Comparison of ENCODE assay signal across 16 cellular contexts in the genomic region with DNA sequence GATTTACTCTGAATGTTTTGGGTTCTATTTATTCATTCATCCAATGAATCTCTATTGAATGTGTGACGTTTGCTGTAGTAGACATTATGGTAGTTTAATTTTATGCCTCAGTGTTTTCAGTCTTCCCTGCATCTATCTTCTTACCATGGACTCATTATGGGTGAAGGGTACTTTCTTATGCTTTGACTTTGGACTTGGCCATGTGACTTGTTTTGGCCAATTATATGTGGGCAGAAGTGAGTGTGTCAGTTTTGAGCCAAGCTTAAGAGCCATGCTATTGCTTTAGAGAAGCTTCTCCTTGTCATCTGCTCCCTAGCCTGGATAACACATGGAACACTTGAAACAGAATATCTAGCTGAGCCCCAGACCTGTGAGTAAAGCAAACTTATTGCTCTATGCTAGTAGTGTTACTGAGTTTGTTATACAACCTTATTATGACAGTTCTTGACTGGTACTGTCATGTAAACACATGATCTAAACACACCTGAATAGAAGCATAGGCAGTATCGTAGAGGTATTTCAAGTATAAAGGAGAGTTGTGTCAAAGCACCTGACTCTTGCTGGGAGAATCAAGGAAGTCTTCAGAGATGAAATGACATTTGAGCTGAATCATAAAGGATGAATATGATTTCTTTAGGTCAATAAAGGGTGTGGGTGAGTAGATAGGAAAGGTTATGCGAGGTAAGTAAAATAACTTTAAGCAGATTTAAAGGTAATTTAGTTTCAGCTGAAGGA.
"Had no signal": no experiment of that assay in that cellular context is flagged by ENCODE, and none has a peak within 500 bp of the region (broad histone marks: within the 10 kb centered on the region; RNA-seq: fewer than 3 reads in every experiment).

No MANE protein-coding gene starts in this region.

- H3K27me3 Mint-ChIP-seq: effector memory CD8-positive, alpha-beta T cell; type B pancreatic cell had no signal

- H2AFZ ChIP-seq: neural progenitor cell had no signal

- H3K9me3 Mint-ChIP-seq: neural progenitor cell, type B pancreatic cell had no signal

- H3K4me3 ChIP-seq: heart right ventricle, neural progenitor cell, ovary, right atrium auricular region, sigmoid colon, skin epidermis had no signal

- ATAC-seq: effector memory CD8-positive, alpha-beta T cell; heart right ventricle; left lobe of liver; natural killer cell had no signal

- DNase-seq: effector memory CD8-positive, alpha-beta T cell; heart right ventricle; hypothalamus; kidney glomerular epithelial cell; mammary epithelial cell; natural killer cell; nucleus accumbens; ovary; sigmoid colon; stimulated activated CD4-positive, alpha-beta T cell treated with anti-CD3 and anti-CD28 coated beads, Interleukin-2, amount 100 ng/mL, for 24 hours; stimulated activated naive CD4-positive, alpha-beta T cell treated with Interleukin-2 at 50 U/mL for 16 hours had no signal

- H3K27me3 ChIP-seq: heart right ventricle, neural progenitor cell, ovary, right atrium auricular region, sigmoid colon had no signal

- H3K4me1 ChIP-seq: heart right ventricle, neural progenitor cell, right atrium auricular region had no signal

- H3K27ac Mint-ChIP-seq: effector memory CD8-positive, alpha-beta T cell; natural killer cell; neural progenitor cell; type B pancreatic cell had no signal

- H3K27ac ChIP-seq: heart right ventricle, neural progenitor cell, ovary, right atrium auricular region, sigmoid colon, skin epidermis had no signal

- H3K36me3 ChIP-seq: heart right ventricle, neural progenitor cell, ovary, right atrium auricular region, sigmoid colon had no signal

- H3K4me2 ChIP-seq: neural progenitor cell had no signal

- H3K36me3 Mint-ChIP-seq: natural killer cell, neural progenitor cell, type B pancreatic cell had no signal

- H3K9ac ChIP-seq: neural progenitor cell had no signal

- H3K9me3 ChIP-seq: ovary, right atrium auricular region had no signal

- H3K4me1 Mint-ChIP-seq: natural killer cell, neural progenitor cell had no signal

- H3K4me3 Mint-ChIP-seq: effector memory CD8-positive, alpha-beta T cell; natural killer cell; neural progenitor cell; type B pancreatic cell had no signal
